In the genomic region with DNA sequence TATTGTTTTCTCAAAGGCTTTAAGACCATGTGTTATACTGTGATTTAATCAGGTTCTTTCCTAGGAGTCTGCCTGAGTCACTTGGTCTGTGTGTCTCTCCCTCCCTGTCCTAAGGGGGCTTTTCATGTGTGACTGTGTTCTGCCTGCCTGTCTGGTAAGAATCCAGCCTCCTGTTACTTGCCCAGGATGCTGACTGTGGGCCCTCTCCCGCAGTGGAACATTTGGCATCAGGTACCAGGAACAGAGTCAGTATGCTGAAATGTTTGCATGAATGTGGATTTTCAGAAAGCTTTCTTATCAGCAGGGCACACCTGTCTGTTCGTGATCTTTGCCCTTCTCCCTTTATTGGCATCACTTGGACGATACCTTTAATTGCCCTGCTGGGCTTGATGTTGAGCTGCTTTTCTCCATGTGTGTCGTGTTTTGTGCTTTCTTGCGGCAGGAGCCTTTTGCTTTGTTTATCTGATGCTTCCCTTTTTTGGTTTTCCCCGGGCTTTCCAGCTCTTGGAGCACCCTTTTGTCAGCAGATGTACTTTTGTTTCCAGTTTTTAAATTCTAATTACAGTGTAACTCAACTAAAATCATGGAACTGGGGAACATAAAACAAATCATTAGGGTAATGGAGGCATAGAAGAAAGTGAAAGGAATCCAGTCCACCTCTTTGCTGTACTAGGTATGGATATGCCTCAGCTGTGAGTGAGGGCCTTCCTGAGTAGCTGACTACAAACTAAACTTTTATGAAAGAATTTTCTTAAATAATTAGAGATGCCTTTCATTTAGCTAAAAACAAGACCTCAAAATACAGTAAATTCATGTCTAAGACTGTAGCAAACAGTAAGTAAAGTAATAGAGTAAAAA, we compare ENCODE assay signal across 1 cellular context.
A peak's percentile ranks its signal among the peaks of the same experiment; 100 is the strongest.
TF ChIP-seq lines count a peak whose summit lies in the region.

No MANE protein-coding gene starts in this region.

TF ChIP-seq in K562, 482 proteins besides CTCF, POLR2A, EP300 and RAD21 (continued from another document):
- TF ChIP-seq, protein P1, sequence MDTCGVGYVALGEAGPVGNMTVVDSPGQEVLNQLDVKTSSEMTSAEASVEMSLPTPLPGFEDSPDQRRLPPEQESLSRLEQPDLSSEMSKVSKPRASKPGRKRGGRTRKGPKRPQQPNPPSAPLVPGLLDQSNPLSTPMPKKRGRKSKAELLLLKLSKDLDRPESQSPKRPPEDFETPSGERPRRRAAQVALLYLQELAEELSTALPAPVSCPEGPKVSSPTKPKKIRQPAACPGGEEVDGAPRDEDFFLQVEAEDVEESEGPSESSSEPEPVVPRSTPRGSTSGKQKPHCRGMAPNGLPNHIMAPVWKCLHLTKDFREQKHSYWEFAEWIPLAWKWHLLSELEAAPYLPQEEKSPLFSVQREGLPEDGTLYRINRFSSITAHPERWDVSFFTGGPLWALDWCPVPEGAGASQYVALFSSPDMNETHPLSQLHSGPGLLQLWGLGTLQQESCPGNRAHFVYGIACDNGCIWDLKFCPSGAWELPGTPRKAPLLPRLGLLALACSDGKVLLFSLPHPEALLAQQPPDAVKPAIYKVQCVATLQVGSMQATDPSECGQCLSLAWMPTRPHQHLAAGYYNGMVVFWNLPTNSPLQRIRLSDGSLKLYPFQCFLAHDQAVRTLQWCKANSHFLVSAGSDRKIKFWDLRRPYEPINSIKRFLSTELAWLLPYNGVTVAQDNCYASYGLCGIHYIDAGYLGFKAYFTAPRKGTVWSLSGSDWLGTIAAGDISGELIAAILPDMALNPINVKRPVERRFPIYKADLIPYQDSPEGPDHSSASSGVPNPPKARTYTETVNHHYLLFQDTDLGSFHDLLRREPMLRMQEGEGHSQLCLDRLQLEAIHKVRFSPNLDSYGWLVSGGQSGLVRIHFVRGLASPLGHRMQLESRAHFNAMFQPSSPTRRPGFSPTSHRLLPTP (IDR thresholded peaks at IDR 0.05; ENCODE audit: borderline replicate concordance, extremely low read depth, insufficient read length): no peak
- TF ChIP-seq KDM1A (IDR thresholded peaks at IDR 0.05): peak; percentile 41 to 59; a peak in 2 of 4 replicates
- TF ChIP-seq, protein P2, sequence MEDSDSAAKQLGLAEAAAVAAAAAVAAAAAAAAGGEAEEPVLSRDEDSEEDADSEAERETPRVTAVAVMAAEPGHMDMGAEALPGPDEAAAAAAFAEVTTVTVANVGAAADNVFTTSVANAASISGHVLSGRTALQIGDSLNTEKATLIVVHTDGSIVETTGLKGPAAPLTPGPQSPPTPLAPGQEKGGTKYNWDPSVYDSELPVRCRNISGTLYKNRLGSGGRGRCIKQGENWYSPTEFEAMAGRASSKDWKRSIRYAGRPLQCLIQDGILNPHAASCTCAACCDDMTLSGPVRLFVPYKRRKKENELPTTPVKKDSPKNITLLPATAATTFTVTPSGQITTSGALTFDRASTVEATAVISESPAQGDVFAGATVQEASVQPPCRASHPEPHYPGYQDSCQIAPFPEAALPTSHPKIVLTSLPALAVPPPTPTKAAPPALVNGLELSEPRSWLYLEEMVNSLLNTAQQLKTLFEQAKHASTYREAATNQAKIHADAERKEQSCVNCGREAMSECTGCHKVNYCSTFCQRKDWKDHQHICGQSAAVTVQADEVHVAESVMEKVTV (CRISPR knock-in tag; IDR thresholded peaks at IDR 0.05): no peak
- TF ChIP-seq NFXL1 (CRISPR knock-in tag; IDR thresholded peaks at IDR 0.05): no peak
- TF ChIP-seq RCOR1 (IDR thresholded peaks at IDR 0.05; ENCODE audit: borderline replicate concordance in 1 of 2, low read depth in 2 of 2, low read length in 2 of 2): peak in 1 of 2 experiments; percentile 26; a peak in 1 of 4 replicates
- 0 out of 2 replicates have a peak, but pooled peaks have one; percentile 3 for TF ChIP-seq CBFA2T2 (conservative IDR thresholded peaks at IDR 0.05)
- TF ChIP-seq SMC3 (conservative IDR thresholded peaks at IDR 0.05; ENCODE audit: insufficient read depth, low read depth, low read length): no peak
- TF ChIP-seq, protein P3, sequence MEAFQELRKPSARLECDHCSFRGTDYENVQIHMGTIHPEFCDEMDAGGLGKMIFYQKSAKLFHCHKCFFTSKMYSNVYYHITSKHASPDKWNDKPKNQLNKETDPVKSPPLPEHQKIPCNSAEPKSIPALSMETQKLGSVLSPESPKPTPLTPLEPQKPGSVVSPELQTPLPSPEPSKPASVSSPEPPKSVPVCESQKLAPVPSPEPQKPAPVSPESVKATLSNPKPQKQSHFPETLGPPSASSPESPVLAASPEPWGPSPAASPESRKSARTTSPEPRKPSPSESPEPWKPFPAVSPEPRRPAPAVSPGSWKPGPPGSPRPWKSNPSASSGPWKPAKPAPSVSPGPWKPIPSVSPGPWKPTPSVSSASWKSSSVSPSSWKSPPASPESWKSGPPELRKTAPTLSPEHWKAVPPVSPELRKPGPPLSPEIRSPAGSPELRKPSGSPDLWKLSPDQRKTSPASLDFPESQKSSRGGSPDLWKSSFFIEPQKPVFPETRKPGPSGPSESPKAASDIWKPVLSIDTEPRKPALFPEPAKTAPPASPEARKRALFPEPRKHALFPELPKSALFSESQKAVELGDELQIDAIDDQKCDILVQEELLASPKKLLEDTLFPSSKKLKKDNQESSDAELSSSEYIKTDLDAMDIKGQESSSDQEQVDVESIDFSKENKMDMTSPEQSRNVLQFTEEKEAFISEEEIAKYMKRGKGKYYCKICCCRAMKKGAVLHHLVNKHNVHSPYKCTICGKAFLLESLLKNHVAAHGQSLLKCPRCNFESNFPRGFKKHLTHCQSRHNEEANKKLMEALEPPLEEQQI (IDR thresholded peaks at IDR 0.05): no peak
- no peak for TF ChIP-seq ZNF316 (IDR thresholded peaks at IDR 0.05)
- peak; percentile 66 for TF ChIP-seq CBFA2T3 (IDR thresholded peaks at IDR 0.05)
TF ChIP-seq in K562: peak in this region for 7.
